8 cellular contexts compared by ENCODE assay signal in genomic region chr6:3749991-3750323, GRCh38. TPM values are rescaled to one million over a fixed set of nuclear protein-coding genes. Genes with fewer than 3 reads are reported as not detected.
A peak's percentile ranks its signal among the peaks of the same experiment; 100 is the strongest.
DNase-seq lines count a peak whose midpoint lies in the region; ATAC-seq and TF ChIP-seq lines count a peak whose summit lies in the region.

No MANE protein-coding gene starts in this region.

- H2BK12ac ChIP-seq in trophoblast cell (ENCODE audit: low read length): peak overlapping the region; percentile 8

- H3K9ac ChIP-seq in trophoblast cell (ENCODE audit: low read length) (no peak overlapping the region), Karpas-422 (ENCODE audit: low read length) (no peak overlapping the region)

- no peak overlapping the region for H2BK5ac ChIP-seq in trophoblast cell (ENCODE audit: low read depth, low read length, poor library complexity)

- peaks cover 25% of the 10 kb centered on the region for H3K79me1 ChIP-seq in trophoblast cell (ENCODE audit: low read length)

- H3K4me2 ChIP-seq in trophoblast cell (ENCODE audit: low read length) (peak overlapping the region; percentile 73), Karpas-422 (ENCODE audit: low read depth, low read length, poor library complexity, severe bottlenecking) (no peak overlapping the region)

- no peak for ATAC-seq in HG03432 (IDR thresholded peaks at IDR 0.05; ENCODE audit: unreplicated experiment)

- no peak overlapping the region for H4K8ac ChIP-seq in trophoblast cell (ENCODE audit: low read depth, low read length)

- H3K14ac ChIP-seq in trophoblast cell (ENCODE audit: low read length): no peak overlapping the region

- H3K23ac ChIP-seq in trophoblast cell (ENCODE audit: low read length): no peak overlapping the region

- H3K4me3 ChIP-seq in foreskin fibroblast (ENCODE audit: low read depth in 1 of 2, low read length in 2 of 2) (peak overlapping the region; percentile 82 to 95), trophoblast cell (ENCODE audit: low read depth, low read length) (peak overlapping the region; percentile 95), Karpas-422 (ENCODE audit: low read length) (no peak overlapping the region)

- H2AFZ ChIP-seq in trophoblast cell (ENCODE audit: insufficient read depth, low read length, poor library complexity): no peak overlapping the region
- no peak overlapping the region for H2AFZ ChIP-seq in Karpas-422 (ENCODE audit: low read length)

- DNase-seq in GM04504 (ENCODE audit: low read depth): peak; percentile 71
- peak; percentile 42 for DNase-seq in T1000 (lab: John Stamatoyannopoulos, UW)
- peak; percentile 78 to 90 for DNase-seq in foreskin fibroblast
- DNase-seq in trophoblast cell: peak; percentile 44 to 64
- no peak for DNase-seq in stimulated activated CD4-positive, alpha-beta T cell treated with anti-CD3 and anti-CD28 coated beads, Interleukin-4, amount 100 ng/mL, for 1 hour
- no peak for DNase-seq in activated CD4-positive, alpha-beta T cell treated with anti-CD3 and anti-CD28 coated beads, Interleukin-2, amount 50 U/mL, for 1 hour
- no peak for DNase-seq in Karpas-422

- H3K27ac ChIP-seq in trophoblast cell (ENCODE audit: low read depth, low read length): no peak overlapping the region
- no peak overlapping the region for H3K27ac ChIP-seq in Karpas-422 (ENCODE audit: low read length)

- peaks cover 3 to 25% of the 10 kb centered on the region in 2 experiments for H3K4me1 ChIP-seq in trophoblast cell (ENCODE audit: control insufficient read depth in 1 of 2, insufficient read depth in 2 of 2, low read length in 2 of 2)
- H3K4me1 ChIP-seq in Karpas-422 (ENCODE audit: low read length): peaks cover 10% of the 10 kb centered on the region

- peak overlapping the region; percentile 87 for H4K91ac ChIP-seq in trophoblast cell (ENCODE audit: low read depth, low read length)

- WGBS in trophoblast cell (ENCODE audit: extremely low coverage, insufficient coverage, insufficient read length): no CpG with 5 or more reads among the region's 7 CpGs

- H3K79me2 ChIP-seq in trophoblast cell (ENCODE audit: control insufficient read depth, insufficient read depth, low read length, poor library complexity) (peaks cover 17% of the 10 kb centered on the region), Karpas-422 (ENCODE audit: low read length) (no peaks in the 10 kb centered on the region)

- H3K36me3 ChIP-seq in trophoblast cell (ENCODE audit: control insufficient read depth in 1 of 2, insufficient read depth in 2 of 2, low read length in 2 of 2): peaks cover 16% of the 10 kb centered on the region in 2 experiments
- no peaks in the 10 kb centered on the region for H3K36me3 ChIP-seq in Karpas-422 (ENCODE audit: insufficient read depth, low read length)

- H3K9me2 ChIP-seq in Karpas-422 (replicated peaks; ENCODE audit: insufficient read depth, low read length): no peaks in the 10 kb centered on the region

- H4K12ac ChIP-seq in trophoblast cell (ENCODE audit: low read depth, low read length): no peak overlapping the region

- no peak for TF ChIP-seq CTCF in foreskin fibroblast (IDR thresholded peaks at IDR 0.05; ENCODE audit: low read depth, low read length)

- peak overlapping the region; percentile 12 for H2AK5ac ChIP-seq in trophoblast cell (ENCODE audit: low read length)

- H2BK120ac ChIP-seq in trophoblast cell (ENCODE audit: insufficient read depth, low read length, poor library complexity): peak overlapping the region; percentile 16

- H3K27me3 ChIP-seq in trophoblast cell (ENCODE audit: insufficient read depth, low read length): no peaks in the 10 kb centered on the region
- no peaks in the 10 kb centered on the region for H3K27me3 ChIP-seq in Karpas-422 (ENCODE audit: low read length)

- H4K20me1 ChIP-seq in Karpas-422 (ENCODE audit: insufficient read depth, low read depth, low read length): no peaks in the 10 kb centered on the region

- H3K9me3 ChIP-seq in trophoblast cell (ENCODE audit: insufficient read depth, low read depth, low read length) (peaks cover 2% of the 10 kb centered on the region), Karpas-422 (ENCODE audit: low read length) (no peaks in the 10 kb centered on the region)

- H3K4ac ChIP-seq in trophoblast cell (ENCODE audit: low read depth, low read length): peak overlapping the region; percentile 81

- H3K18ac ChIP-seq in trophoblast cell (ENCODE audit: low read length): peak overlapping the region; percentile 41

RNA-seq across cellular contexts. Expression of gene PXDC1, which starts 1.6 kb away (rescaled TPM):
- polyA plus RNA-seq in trophoblast cell (2013): 57.9 and 59.3 TPM in 2 replicates
- total RNA-seq in Karpas-422 (2014; rRNA removed; shearing (Covaris generic); ENCODE audit: low replicate concordance): not detected in 2 replicates

Comparison
In these comparisons a context has a peak if more than half of its experiments do, and no peak if none do; other contexts are left out.
1. DNase-seq: peak in GM04504 (single experiment), T1000 (single experiment), foreskin fibroblast (2 of 2) and trophoblast cell (2 of 2); none in stimulated activated CD4-positive, alpha-beta T cell treated with anti-CD3 and anti-CD28 coated beads, Interleukin-4, amount 100 ng/mL, for 1 hour (single experiment), activated CD4-positive, alpha-beta T cell treated with anti-CD3 and anti-CD28 coated beads, Interleukin-2, amount 50 U/mL, for 1 hour (single experiment) and Karpas-422 (single experiment).